1 cellular context compared by ENCODE assay signal in the genomic region with DNA sequence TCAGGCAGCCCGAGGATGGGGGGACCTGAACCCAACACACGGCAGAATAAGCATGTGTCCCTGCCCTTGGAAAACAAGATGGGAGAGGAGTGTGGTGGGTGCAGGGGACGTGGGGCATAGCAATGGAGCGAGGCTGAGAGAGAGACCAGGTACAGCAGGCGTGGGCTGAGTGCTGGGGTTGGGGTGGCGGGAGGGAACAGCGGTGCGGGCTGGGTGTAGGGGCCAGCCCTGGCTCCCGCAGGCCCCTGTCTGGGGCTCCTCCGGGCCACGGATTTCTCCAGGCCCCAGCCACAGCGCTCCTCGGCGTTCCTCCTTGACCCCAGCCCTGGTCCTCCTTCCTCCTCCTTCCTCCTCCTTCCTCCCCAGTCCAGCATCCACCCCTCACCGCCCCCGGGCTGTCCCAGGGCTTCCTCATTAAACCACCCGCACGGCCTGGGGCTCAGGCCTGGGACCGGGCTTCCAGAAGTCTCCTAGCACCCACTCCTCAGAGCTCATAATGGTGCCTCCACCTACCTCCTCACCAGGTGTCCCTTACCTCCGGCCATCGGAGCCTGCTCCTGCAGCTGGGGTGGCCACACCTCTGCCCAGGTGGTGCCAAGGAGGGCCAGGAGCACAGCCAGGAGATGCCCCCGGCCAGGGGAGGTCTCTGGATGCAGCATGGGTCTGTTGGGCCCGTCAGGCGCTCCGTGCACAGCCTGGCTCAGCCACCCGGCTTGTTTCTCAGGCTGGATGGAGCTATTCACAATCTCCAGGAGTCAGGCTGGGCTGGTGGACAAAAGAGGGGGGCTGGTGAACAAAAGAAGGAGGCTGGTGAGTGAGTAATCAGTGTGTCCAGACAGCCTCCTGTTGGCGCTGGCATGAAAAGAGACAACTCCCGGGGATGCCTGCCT. TPM values are rescaled to one million over a fixed set of nuclear protein-coding genes. Genes with fewer than 3 reads are reported as not detected.
"Had no signal": no experiment of that assay in that cellular context is flagged by ENCODE, and none has a peak within 500 bp of the region (broad histone marks: within the 10 kb centered on the region; RNA-seq: fewer than 3 reads in every experiment).

A gene (minus strand): TSS at position 867 of the 890 bp plus-strand sequence. CDS start 208 bp downstream, at position 659.

RNA-seq across cellular contexts. Expression of the gene that starts here (rescaled TPM):
- polyA plus RNA-seq: naive thymus-derived CD4-positive, alpha-beta T cell had no signal
